In genomic region chr4:15809058-15809457, GRCh38 we compare ENCODE assay signal across 8 cellular contexts. TPM values are rescaled to one million over a fixed set of nuclear protein-coding genes. Genes with fewer than 3 reads are reported as not detected.
A peak's percentile ranks its signal among the peaks of the same experiment; 100 is the strongest.
DNase-seq lines count a peak whose midpoint lies in the region; ATAC-seq and TF ChIP-seq lines count a peak whose summit lies in the region.

No MANE protein-coding gene starts in this region.

- TF ChIP-seq POLR2A in uterus (IDR thresholded peaks at IDR 0.05): no peak

- TF ChIP-seq CTCF in KMS-11 (conservative IDR thresholded peaks at IDR 0.05; ENCODE audit: low read depth, low read length) (no peak), uterus (IDR thresholded peaks at IDR 0.05) (no peak)

- peaks cover 14% of the 10 kb centered on the region for H3K4me1 ChIP-seq in KMS-11 (ENCODE audit: low read depth, poor library complexity, severe bottlenecking)
- no peaks in the 10 kb centered on the region for H3K4me1 ChIP-seq in uterus

- H3K4me3 ChIP-seq in KMS-11 (IDR thresholded peaks at IDR 0.05; ENCODE audit: insufficient read depth, low read depth, low read length): no peak overlapping the region
- no peak overlapping the region for H3K4me3 ChIP-seq in uterus

- no peaks in the 10 kb centered on the region for H3K27me3 ChIP-seq in KMS-11 (ENCODE audit: insufficient read depth, low read depth)
- no peaks in the 10 kb centered on the region for H3K27me3 ChIP-seq in uterus

- no peaks in the 10 kb centered on the region for H3K79me2 ChIP-seq in KMS-11 (ENCODE audit: insufficient read depth, low read depth)

- peak; percentile 33 for DNase-seq in germinal center (ENCODE audit: low spot score)
- DNase-seq in uterus: no peak
- no peak for DNase-seq in superior temporal gyrus (ENCODE audit: extremely low spot score)
- no peak for DNase-seq in DMS53 treated with DMSO at 0.1 percent for 48 hours (lab: John Stamatoyannopoulos, UW; ENCODE audit: unreplicated experiment)
- DNase-seq in AG08396 (ENCODE audit: low spot score): no peak

- H3K36me3 ChIP-seq in KMS-11 (ENCODE audit: insufficient read depth) (no peaks in the 10 kb centered on the region), uterus (no peaks in the 10 kb centered on the region)

- no peaks in the 10 kb centered on the region for H4K20me1 ChIP-seq in KMS-11 (ENCODE audit: insufficient read depth)

- intact Hi-C loops in uterus (cut with DNase I; ENCODE audit: low total_unique reads): no loop called here

- no peaks in the 10 kb centered on the region for H3K9me3 ChIP-seq in uterus

- peak overlapping the region; percentile 71 for H3K4me2 ChIP-seq in KMS-11

- no peak overlapping the region for H2AFZ ChIP-seq in KMS-11 (ENCODE audit: low read depth)

- ATAC-seq in GM18499 (IDR thresholded peaks at IDR 0.05; ENCODE audit: insufficient read depth, unreplicated experiment) (peak; percentile 73), GM21529 (IDR thresholded peaks at IDR 0.05; ENCODE audit: unreplicated experiment) (peak; percentile 77)

- no peak overlapping the region for H3K9ac ChIP-seq in KMS-11

- H3K27ac ChIP-seq in KMS-11 (no peak overlapping the region), uterus (no peak overlapping the region)

RNA-seq across cellular contexts. Expression of gene CD38, which starts 30.9 kb away (rescaled TPM):
- 1 to 10 TPM in 2 of 4 donors, under 1 TPM in 2; 0.26 to 4.6 (median 1.6) TPM for total RNA-seq in uterus
